In genomic region chr6:4021133-4021861, GRCh38 we compare ENCODE assay signal across 8 cellular contexts. TPM values are rescaled to one million over a fixed set of nuclear protein-coding genes. Genes with fewer than 3 reads are reported as not detected.
DNase-seq lines count a peak whose midpoint lies in the region; ATAC-seq, FAIRE-seq and TF ChIP-seq lines count a peak whose summit lies in the region.

No MANE protein-coding gene starts in this region.

- peak overlapping the region; percentile 90 for H3K4me2 ChIP-seq in keratinocyte (ENCODE audit: control insufficient read depth, extremely low read depth, insufficient read depth, low read depth, low read length)

- peaks cover 57% of the 10 kb centered on the region for H3K79me2 ChIP-seq in keratinocyte (ENCODE audit: control insufficient read depth, insufficient read depth, low read length)

- H4K20me1 ChIP-seq in keratinocyte (ENCODE audit: control insufficient read depth, extremely low read depth, insufficient read depth, low read length) = no peaks in the 10 kb centered on the region

- dilution Hi-C loops in keratinocyte (cut with MboI; ENCODE audit: extremely low pct_ligation_motif_present, low sequenced_read_pairs) = no loop called here

- FAIRE-seq in keratinocyte (lab: Jason Lieb, UNC) = peak; percentile 87

- H3K4me1 ChIP-seq in keratinocyte (ENCODE audit: control insufficient read depth, extremely low read depth, insufficient read depth, low read length) = peaks cover 15% of the 10 kb centered on the region

- peak; percentile 97 to 98 for DNase-seq in AML-193 (lab: John Stamatoyannopoulos, UW)
- peak; percentile 89 to 96 for DNase-seq in NCI-H446 (lab: John Stamatoyannopoulos, UW)
- peak; percentile 72 for DNase-seq in activated CD4-positive, alpha-beta T cell treated with anti-CD3 and anti-CD28 coated beads for 1 hour
- peak; percentile 93 for DNase-seq in cerebellum (ENCODE audit: low spot score)
- peak; percentile 72 for DNase-seq in keratinocyte (ENCODE audit: low read depth, low spot score)
- DNase-seq in stimulated activated CD4-positive, alpha-beta T cell treated with anti-CD3 and anti-CD28 coated beads, Interleukin-12 subunit alpha, Interleukin-12 subunit beta, amount 100 ng/mL, for 48 hours (ENCODE audit: low read depth in 2 of 3, low spot score in 1 of 3) = peak; percentile 83 to 90 (median 87)

- peak overlapping the region; percentile 78 for H2AFZ ChIP-seq in keratinocyte (ENCODE audit: control insufficient read depth, low read length)

- peak overlapping the region; percentile 74 to 85 (median 84) for H3K4me3 ChIP-seq in keratinocyte (ENCODE audit: control insufficient read depth in 2 of 3, extremely low read depth in 1 of 3, insufficient read depth in 2 of 3, low read depth in 1 of 3, low read length in 3 of 3)

- no peaks in the 10 kb centered on the region for H3K27me3 ChIP-seq in keratinocyte (ENCODE audit: control insufficient read depth, extremely low read depth, insufficient read depth, low read length)

- H3K9me1 ChIP-seq in keratinocyte (ENCODE audit: control insufficient read depth, extremely low read depth, insufficient read depth, low read length) = no peaks in the 10 kb centered on the region

- no peaks in the 10 kb centered on the region for H3K9me3 ChIP-seq in keratinocyte (ENCODE audit: control insufficient read depth, low read depth, low read length)

- H3K9ac ChIP-seq in keratinocyte (ENCODE audit: control insufficient read depth, extremely low read depth, insufficient read depth, low read length) = peak overlapping the region; percentile 94

- H3K27ac ChIP-seq in keratinocyte (ENCODE audit: control insufficient read depth, insufficient read depth, low read length) = peak overlapping the region; percentile 89

- peaks cover 1 to 5% of the 10 kb centered on the region in 2 experiments for H3K36me3 ChIP-seq in keratinocyte (ENCODE audit: control insufficient read depth in 2 of 2, extremely low read depth in 1 of 2, insufficient read depth in 2 of 2, low read length in 2 of 2)

- ATAC-seq in GM19025 (IDR thresholded peaks at IDR 0.05; ENCODE audit: low read depth, unreplicated experiment) (peak; percentile 49), HG03354 (IDR thresholded peaks at IDR 0.05; ENCODE audit: poor library complexity, severe bottlenecking, unreplicated experiment) (peak; percentile 45)

- TF ChIP-seq CTCF in keratinocyte (optimal IDR thresholded peaks at IDR 0.05 in 1 of 3, IDR thresholded peaks at IDR 0.05 in 1 of 3, conservative IDR thresholded peaks at IDR 0.05 in 1 of 3; ENCODE audit: extremely low read depth in 1 of 3, insufficient read depth in 2 of 3, low read length in 3 of 3) = peak; percentile 32 to 55 (median 55)

RNA-seq across cellular contexts. Expression of gene FAM217A, which starts 57.6 kb away (rescaled TPM):
- total RNA-seq in cerebellum = not detected
- not detected in 3 replicates for polyA plus RNA-seq in keratinocyte
- not detected for polyA plus RNA-seq in keratinocyte (2011; ENCODE audit: low read depth)
- polyA plus RNA-seq in keratinocyte (2011; cell fraction: cytosol; rRNA removed) = not detected in 2 replicates
- polyA plus RNA-seq in keratinocyte (2011; cell fraction: nucleus; rRNA removed) = not detected in 2 replicates
- not detected in 2 replicates for polyA plus RNA-seq in keratinocyte (2012; ENCODE audit: low replicate concordance)
- not detected in 3 replicates for polyA minus RNA-seq in keratinocyte
- not detected for polyA minus RNA-seq in keratinocyte (2011; cell fraction: cytosol; rRNA and poly(A)+ RNA removed)
- polyA minus RNA-seq in keratinocyte (2011; cell fraction: nucleus; rRNA and poly(A)+ RNA removed) = not detected in 2 replicates

Comparison
In these comparisons a context has a peak if more than half of its experiments do, and no peak if none do; other contexts are left out.
1. Peak in every context shown above with its lines: DNase-seq, ATAC-seq, H3K4me3 ChIP-seq and H3K27ac ChIP-seq.